Comparison of ENCODE assay signal across 9 cellular contexts in genomic region chr11:66311965-66312548, GRCh38. TPM values are rescaled to one million over a fixed set of nuclear protein-coding genes. Genes with fewer than 3 reads are reported as not detected.
DNase-seq lines count a peak whose midpoint lies in the region; ATAC-seq and TF ChIP-seq lines count a peak whose summit lies in the region.
"Had no signal": no experiment of that assay in that cellular context is flagged by ENCODE, and none has a peak within 500 bp of the region (broad histone marks: within the 10 kb centered on the region; RNA-seq: fewer than 3 reads in every experiment).

No MANE protein-coding gene starts in this region.

- H3K36me3 Mint-ChIP-seq in CD4-positive, CD25-positive, alpha-beta regulatory T cell: no peaks in the 10 kb centered on the region
- no peaks in the 10 kb centered on the region for H3K36me3 Mint-ChIP-seq in activated CD4-positive, alpha-beta memory T cell treated with anti-CD3 and anti-CD28 coated beads for 36 hours

- TF ChIP-seq CTCF in lung (IDR thresholded peaks at IDR 0.05; ENCODE audit: control extremely low read depth, extremely low read depth): peak; percentile 97

- H3K27me3 Mint-ChIP-seq in CD4-positive, CD25-positive, alpha-beta regulatory T cell: peaks cover 6% of the 10 kb centered on the region
- no peaks in the 10 kb centered on the region for H3K27me3 Mint-ChIP-seq in activated CD4-positive, alpha-beta memory T cell treated with anti-CD3 and anti-CD28 coated beads for 36 hours

- peak overlapping the region; percentile 95 to 99 (median 98) for H3K27ac Mint-ChIP-seq in CD4-positive, CD25-positive, alpha-beta regulatory T cell
- peak overlapping the region; percentile 77 for H3K27ac Mint-ChIP-seq in activated CD4-positive, alpha-beta memory T cell treated with anti-CD3 and anti-CD28 coated beads for 36 hours

- POLR2A ChIA-PET in activated CD4-positive, alpha-beta memory T cell treated with anti-CD3 and anti-CD28 coated beads for 36 hours (lab: Charles Lee): interaction anchor here (0.9 to 2.1 kb wide), 7 partner anchors 15 to 260 kb away, joined by 3 to 9 read pairs (median 4); partner anchors contain the start of genes BRMS1, SF3B2, SLC29A2 and YIF1A

- peak overlapping the region; percentile 70 for H3K4me3 ChIP-seq in CD4-positive, CD25-positive, alpha-beta regulatory T cell (ENCODE audit: low read depth, low read length)
- H3K4me3 ChIP-seq in lung: peak overlapping the region; percentile 29

- CTCF ChIA-PET in activated CD4-positive, alpha-beta memory T cell treated with anti-CD3 and anti-CD28 coated beads for 36 hours (lab: Charles Lee): interaction anchor here (0.6 to 2.9 kb wide), 34 partner anchors 10 to 168 kb away, joined by 3 to 45 read pairs (median 5); partner anchors contain the start of genes B4GAT1, BRMS1, DPP3 and MRPL11

- no peaks in the 10 kb centered on the region for H3K9me3 ChIP-seq in CD4-positive, CD25-positive, alpha-beta regulatory T cell (ENCODE audit: control insufficient read depth in 2 of 2, low read length in 2 of 2)
- H3K9me3 ChIP-seq in lung (ENCODE audit: control insufficient read depth in 2 of 2, insufficient read depth in 1 of 2, low read length in 1 of 2): no peaks in the 10 kb centered on the region

- ATAC-seq in CD4-positive, CD25-positive, alpha-beta regulatory T cell (ENCODE audit: low read depth in 2 of 2): peak; percentile 72 to 81
- ATAC-seq in GM19452 (IDR thresholded peaks at IDR 0.05; ENCODE audit: unreplicated experiment): peak; percentile 60
- peak; percentile 71 for ATAC-seq in HG03571 (IDR thresholded peaks at IDR 0.05; ENCODE audit: unreplicated experiment)
- ATAC-seq in lung (ENCODE audit: insufficient read depth, low FRiP score): peak; percentile 79

- H3K4me1 ChIP-seq in CD4-positive, CD25-positive, alpha-beta regulatory T cell (ENCODE audit: control insufficient read depth, insufficient read depth, low read length, poor library complexity, severe bottlenecking): peaks cover 29% of the 10 kb centered on the region
- H3K4me1 ChIP-seq in lung (ENCODE audit: control insufficient read depth in 2 of 2, insufficient read depth in 2 of 2, low read length in 2 of 2): peaks cover 0 to 12% of the 10 kb centered on the region in 2 donors

- H3K27ac ChIP-seq in CD4-positive, CD25-positive, alpha-beta regulatory T cell (ENCODE audit: insufficient read depth, low read length, poor library complexity, severe bottlenecking): peak overlapping the region; percentile 88
- peak overlapping the region; percentile 84 to 89 for H3K27ac ChIP-seq in lung (ENCODE audit: low read depth in 1 of 2, low read length in 1 of 2)

- WGBS in lung, 2 donors: 1% methylated on average over 43 to 44 of the region's 44 CpGs

- no peaks in the 10 kb centered on the region for H3K36me3 ChIP-seq in CD4-positive, CD25-positive, alpha-beta regulatory T cell (ENCODE audit: control insufficient read depth, insufficient read depth, low read length)
- no peaks in the 10 kb centered on the region for H3K36me3 ChIP-seq in lung (ENCODE audit: control insufficient read depth in 2 of 2, insufficient read depth in 2 of 2, low read length in 2 of 2)

- peaks cover 0 to 29% (median 5%) of the 10 kb centered on the region in 4 donors for H3K4me1 Mint-ChIP-seq in CD4-positive, CD25-positive, alpha-beta regulatory T cell
- peaks cover 5% of the 10 kb centered on the region for H3K4me1 Mint-ChIP-seq in activated CD4-positive, alpha-beta memory T cell treated with anti-CD3 and anti-CD28 coated beads for 36 hours (ENCODE audit: low read depth)

- H3K9me3 Mint-ChIP-seq in CD4-positive, CD25-positive, alpha-beta regulatory T cell: no peaks in the 10 kb centered on the region
- no peaks in the 10 kb centered on the region for H3K9me3 Mint-ChIP-seq in activated CD4-positive, alpha-beta memory T cell treated with anti-CD3 and anti-CD28 coated beads for 36 hours

- peak; percentile 96 to 98 (median 98) for DNase-seq in CD4-positive, CD25-positive, alpha-beta regulatory T cell
- DNase-seq in NCI-H748 treated with DMSO at 0.1 percent for 48 hours (lab: John Stamatoyannopoulos, UW) (peak; percentile 93), ecto neural progenitor cell (ENCODE audit: low spot score) (peak; percentile 92), lung (ENCODE audit: low spot score) (peak; percentile 89)
- peak; percentile 97 for DNase-seq in activated CD4-positive, alpha-beta memory T cell treated with anti-CD3 and anti-CD28 coated beads for 36 hours
- peak; percentile 87 to 98 (median 96) for DNase-seq in stimulated activated CD4-positive, alpha-beta T cell treated with anti-CD3 and anti-CD28 coated beads, TNF-alpha, amount 100 ng/mL, for 1 hour (ENCODE audit: low read depth in 3 of 3, low spot score in 1 of 3)

- no peaks in the 10 kb centered on the region for H3K27me3 ChIP-seq in CD4-positive, CD25-positive, alpha-beta regulatory T cell (ENCODE audit: control insufficient read depth, insufficient read depth, low read length)
- H3K27me3 ChIP-seq in lung (ENCODE audit: control insufficient read depth, insufficient read depth): no peaks in the 10 kb centered on the region

- peak overlapping the region; percentile 88 to 99 (median 96) for H3K4me3 Mint-ChIP-seq in CD4-positive, CD25-positive, alpha-beta regulatory T cell
- H3K4me3 Mint-ChIP-seq in activated CD4-positive, alpha-beta memory T cell treated with anti-CD3 and anti-CD28 coated beads for 36 hours: peak overlapping the region; percentile 77

- intact Hi-C loops in activated CD4-positive, alpha-beta memory T cell treated with anti-CD3 and anti-CD28 coated beads for 36 hours (cut with micrococcal nuclease): loop anchor here (1.0 kb wide), 6 partner anchors 16 to 77 kb away; partner anchors contain the start of genes BRMS1, RAB1B, SLC29A2 and YIF1A

RNA-seq across cellular contexts. Expression of gene CD248, which starts 4.8 kb away (rescaled TPM):
- 0.30 TPM for total RNA-seq in CD4-positive, CD25-positive, alpha-beta regulatory T cell
- under 1 TPM; 0.06 to 0.11 (median 0.10) TPM for polyA plus RNA-seq in CD4-positive, CD25-positive, alpha-beta regulatory T cell
- total RNA-seq in activated CD4-positive, alpha-beta memory T cell treated with anti-CD3 and anti-CD28 coated beads for 36 hours: not detected
- total RNA-seq in lung: 10 to 100 TPM; 25.9 to 53.5 TPM
- 10 to 100 TPM in 1 of 2 donors, 1 to 10 TPM in 1; 9.2 to 20.1 TPM for polyA plus RNA-seq in lung

RNA-seq across cellular contexts. Expression of gene TMEM151A, which starts 20.4 kb away (rescaled TPM):
- not detected for total RNA-seq in CD4-positive, CD25-positive, alpha-beta regulatory T cell
- not detected for polyA plus RNA-seq in CD4-positive, CD25-positive, alpha-beta regulatory T cell
- total RNA-seq in activated CD4-positive, alpha-beta memory T cell treated with anti-CD3 and anti-CD28 coated beads for 36 hours: not detected
- total RNA-seq in lung: under 1 TPM; 0.23 to 0.28 TPM
- under 1 TPM; 0.09 to 0.91 TPM for polyA plus RNA-seq in lung
- total RNA-seq: subcutaneous adipose tissue had no signal

RNA-seq across cellular contexts. Expression of gene YIF1A, which starts 23.1 kb away (rescaled TPM):
- total RNA-seq in CD4-positive, CD25-positive, alpha-beta regulatory T cell: 29.3 TPM
- 10 to 100 TPM; 48.3 to 71.3 (median 55.3) TPM for polyA plus RNA-seq in CD4-positive, CD25-positive, alpha-beta regulatory T cell
- total RNA-seq in activated CD4-positive, alpha-beta memory T cell treated with anti-CD3 and anti-CD28 coated beads for 36 hours: 10 to 100 TPM; 63.1 to 65.8 TPM
- total RNA-seq in lung: 100 to 1,000 TPM in 1 of 2 donors, 10 to 100 TPM in 1; 46.6 to 123 TPM
- polyA plus RNA-seq in lung: 100 to 1,000 TPM; 105 to 128 TPM

RNA-seq across cellular contexts. Expression of gene RIN1, which starts 24.2 kb away (rescaled TPM):
- total RNA-seq in CD4-positive, CD25-positive, alpha-beta regulatory T cell: 0.57 TPM
- 1 to 10 TPM in 1 of 4 donors, under 1 TPM in 3; 0.33 to 1.0 (median 0.95) TPM for polyA plus RNA-seq in CD4-positive, CD25-positive, alpha-beta regulatory T cell
- 1 to 10 TPM; 1.0 to 1.6 TPM for total RNA-seq in activated CD4-positive, alpha-beta memory T cell treated with anti-CD3 and anti-CD28 coated beads for 36 hours
- total RNA-seq in lung: 10 to 100 TPM in 1 of 2 donors, 1 to 10 TPM in 1; 1.9 to 15.1 TPM
- 10 to 100 TPM in 1 of 2 donors, 1 to 10 TPM in 1; 6.9 to 12.4 TPM for polyA plus RNA-seq in lung

RNA-seq across cellular contexts. Expression of gene BRMS1, which starts 32.8 kb away (rescaled TPM):
- total RNA-seq in CD4-positive, CD25-positive, alpha-beta regulatory T cell: 53.4 TPM
- polyA plus RNA-seq in CD4-positive, CD25-positive, alpha-beta regulatory T cell: 10 to 100 TPM; 74.7 to 90.4 (median 82.5) TPM
- 10 to 100 TPM; 29.3 to 31.2 TPM for total RNA-seq in activated CD4-positive, alpha-beta memory T cell treated with anti-CD3 and anti-CD28 coated beads for 36 hours
- total RNA-seq in lung: 10 to 100 TPM; 23.7 to 38.0 TPM
- 10 to 100 TPM; 60.4 to 88.7 TPM for polyA plus RNA-seq in lung

Comparison
In these comparisons a context has a peak if more than half of its experiments do, and no peak if none do; other contexts are left out.
1. Peak in every context shown above with its lines: DNase-seq, ATAC-seq, H3K4me3 ChIP-seq and H3K27ac ChIP-seq.
2. RNA of gene CD248, which starts 4.8 kb away (total RNA-seq): 25.9 to 53.5 TPM in lung; 0.30 TPM in CD4-positive, CD25-positive, alpha-beta regulatory T cell (single experiment) and not detected in activated CD4-positive, alpha-beta memory T cell treated with anti-CD3 and anti-CD28 coated beads for 36 hours; every median in the first group is over 10 times any median in the second.